13 cellular contexts compared by ENCODE assay signal in genomic region chr6:124888581-124889371, GRCh38.
A peak's percentile ranks its signal among the peaks of the same experiment; 100 is the strongest.
DNase-seq lines count a peak whose midpoint lies in the region; ATAC-seq, FAIRE-seq and TF ChIP-seq lines count a peak whose summit lies in the region.
"Had no signal": no experiment of that assay in that cellular context is flagged by ENCODE, and none has a peak within 500 bp of the region (broad histone marks: within the 10 kb centered on the region; RNA-seq: fewer than 3 reads in every experiment).

No MANE protein-coding gene starts in this region.

- no peaks in the 10 kb centered on the region for H3K36me3 ChIP-seq in kidney (ENCODE audit: control insufficient read depth in 1 of 2, insufficient read depth in 2 of 2, low read length in 2 of 2)
- no peaks in the 10 kb centered on the region for H3K36me3 ChIP-seq in small intestine (ENCODE audit: control insufficient read depth in 2 of 2, insufficient read depth in 2 of 2, low read length in 2 of 2)
- no peaks in the 10 kb centered on the region for H3K36me3 ChIP-seq in Caco-2 (ENCODE audit: control insufficient read depth, insufficient read depth, low read length)

- H3K9me3 Mint-ChIP-seq in CD14-positive monocyte (peaks cover 8 to 17% (median 14%) of the 10 kb centered on the region in 7 donors), Caco-2 (ENCODE audit: unreplicated experiment) (no peaks in the 10 kb centered on the region)
- H3K9me3 Mint-ChIP-seq: activated naive CD4-positive, alpha-beta T cell treated with anti-CD3 and anti-CD28 coated beads, Interleukin-2, amount 50 U/mL, for 72 hours had no signal

- no peaks in the 10 kb centered on the region for H3K4me1 ChIP-seq in kidney (ENCODE audit: control insufficient read depth in 1 of 2, insufficient read depth in 1 of 2, low read depth in 1 of 2, low read length in 2 of 2)
- H3K4me1 ChIP-seq in small intestine (ENCODE audit: control insufficient read depth in 2 of 2, insufficient read depth in 1 of 2, low read depth in 1 of 2, low read length in 1 of 2) = no peaks in the 10 kb centered on the region
- H3K4me1 ChIP-seq in Caco-2 = no peaks in the 10 kb centered on the region

- H3K27ac Mint-ChIP-seq in CD14-positive monocyte = peak overlapping the region in 6 of 7 donors; percentile 5 to 72 (median 38)
- H3K27ac Mint-ChIP-seq in Caco-2 (ENCODE audit: unreplicated experiment) = no peak overlapping the region

- H3K4me3 Mint-ChIP-seq in CD14-positive monocyte (peak overlapping the region; percentile 61 to 91), Caco-2 (ENCODE audit: unreplicated experiment) (no peak overlapping the region)

- POLR2A ChIA-PET in Caco-2 (lab: Charles Lee) = no interaction called here

- H3K9me3 ChIP-seq in kidney (ENCODE audit: control insufficient read depth in 1 of 2, low read length in 2 of 2) (no peaks in the 10 kb centered on the region), small intestine (ENCODE audit: control insufficient read depth, low read depth) (no peaks in the 10 kb centered on the region), Caco-2 (no peaks in the 10 kb centered on the region)
- H3K9me3 ChIP-seq: SK-N-SH had no signal

- intact Hi-C loops in CD14-positive monocyte (cut with micrococcal nuclease) (no loop called here), kidney (cut with DNase I) (no loop called here), Caco-2 (cut with micrococcal nuclease; ENCODE audit: unreplicated experiment) (no loop called here)

- FAIRE-seq in kidney (lab: Jason Lieb, UNC) (no peak), small intestine (lab: Jason Lieb, UNC) (no peak)
- FAIRE-seq: frontal cortex had no signal

- WGBS in small intestine, 3 donors = 25 to 35% (median 28%) methylated on average over 5 of the region's 5 CpGs

- H3K4me3 ChIP-seq in kidney (ENCODE audit: low read length in 2 of 2) (peak overlapping the region; percentile 5 to 48), small intestine (ENCODE audit: low read depth in 1 of 2, low read length in 2 of 2) (no peak overlapping the region), Caco-2 (ENCODE audit: low read depth, low read length) (no peak overlapping the region)

- no peak for DNase-seq in CD14-positive monocyte (ENCODE audit: low spot score)
- peak; percentile 43 for DNase-seq in NOMO-1 treated with dmso at 0.1 percent for 144 hours (lab: John Stamatoyannopoulos, UW; ENCODE audit: unreplicated experiment)
- DNase-seq in kidney = no peak
- no peak for DNase-seq in stimulated activated CD4-positive, alpha-beta T cell treated with anti-CD3 and anti-CD28 coated beads, Interleukin-2, amount 100 ng/mL, for 48 hours
- DNase-seq in small intestine = no peak
- no peak for DNase-seq in superior temporal gyrus (ENCODE audit: extremely low spot score)
- DNase-seq in Caco-2 = no peak
- DNase-seq: NCI-H1092 treated with DMSO at 0.1 percent for 48 hours, SK-N-SH had no signal

- TF ChIP-seq CTCF in CD14-positive monocyte (IDR thresholded peaks at IDR 0.05) (no peak), kidney (IDR thresholded peaks at IDR 0.05; ENCODE audit: borderline replicate concordance, extremely low read depth, insufficient read depth) (no peak), Caco-2 (IDR thresholded peaks at IDR 0.05; ENCODE audit: insufficient read depth in 1 of 2, low read depth in 1 of 2, low read length in 1 of 2, severe bottlenecking in 1 of 2, unreplicated experiment in 1 of 2) (no peak)

- peaks cover 0 to 2% (median 0%) of the 10 kb centered on the region in 3 donors for H3K27me3 Mint-ChIP-seq in CD14-positive monocyte (ENCODE audit: low read depth in 3 of 3)
- peaks cover 3% of the 10 kb centered on the region for H3K27me3 Mint-ChIP-seq in Caco-2 (ENCODE audit: insufficient read depth, unreplicated experiment)

- ATAC-seq in GM19397 (IDR thresholded peaks at IDR 0.05; ENCODE audit: unreplicated experiment) = peak; percentile 58
- ATAC-seq: HCT116 had no signal

- no peaks in the 10 kb centered on the region for H3K27me3 ChIP-seq in small intestine (ENCODE audit: control insufficient read depth in 2 of 2, insufficient read depth in 2 of 2, low read length in 2 of 2)
- no peaks in the 10 kb centered on the region for H3K27me3 ChIP-seq in Caco-2 (replicated peaks; ENCODE audit: control insufficient read depth, insufficient read depth, low read length)

- BruUV-seq in Caco-2 (replicated peaks; lab: Mats Ljungman, UMichigan) = no TSS peak

- H3K9ac ChIP-seq in kidney (ENCODE audit: low read length in 2 of 2) = no peak overlapping the region
- H3K9ac ChIP-seq: SK-N-SH had no signal

- H3K4me1 Mint-ChIP-seq in CD14-positive monocyte (peaks cover 15% of the 10 kb centered on the region), Caco-2 (ENCODE audit: low read depth, unreplicated experiment) (no peaks in the 10 kb centered on the region)

- no peak overlapping the region for H3K27ac ChIP-seq in kidney (ENCODE audit: low read depth in 2 of 2, low read length in 2 of 2)
- no peak overlapping the region for H3K27ac ChIP-seq in small intestine (ENCODE audit: low read depth in 1 of 2, low read length in 1 of 2)

- H3K36me3 Mint-ChIP-seq in CD14-positive monocyte (no peaks in the 10 kb centered on the region), Caco-2 (ENCODE audit: insufficient read depth, unreplicated experiment) (no peaks in the 10 kb centered on the region)
- H3K36me3 Mint-ChIP-seq: activated naive CD4-positive, alpha-beta T cell treated with anti-CD3 and anti-CD28 coated beads, Interleukin-2, amount 50 U/mL, for 72 hours had no signal

- CTCF ChIA-PET in Caco-2 (lab: Charles Lee) = no interaction called here

Comparison
In these comparisons a context has a peak if more than half of its experiments do, and no peak if none do; other contexts are left out.
1. H3K4me3 ChIP-seq: peak in kidney (2 of 2); none in small intestine (0 of 2) and Caco-2 (single experiment).